In genomic region chr20:49280463-49281058, GRCh38 we compare ENCODE assay signal across 1 cellular context.
A peak's percentile ranks its signal among the peaks of the same experiment; 100 is the strongest.
TF ChIP-seq lines count a peak whose summit lies in the region.

No MANE protein-coding gene starts in this region.

TF ChIP-seq in GM12878, 131 proteins besides CTCF, POLR2A, EP300 and RAD21:
- TF ChIP-seq ZBTB40 (IDR thresholded peaks at IDR 0.05; ENCODE audit: borderline replicate concordance) = 0 out of 2 replicates have a peak, but pooled peaks have one; percentile 5
- no peak for TF ChIP-seq IRF3 (IDR thresholded peaks at IDR 0.05)
- peak; percentile 16; the same call in 1 of the 2 replicates for TF ChIP-seq POLR2AphosphoS5 (IDR thresholded peaks at IDR 0.05; ENCODE audit: low read length)
- 0 out of 2 replicates have a peak, but pooled peaks have one; percentile 35 for TF ChIP-seq CHD1 (IDR thresholded peaks at IDR 0.05; ENCODE audit: low read depth, low read length)
- TF ChIP-seq NKRF (conservative IDR thresholded peaks at IDR 0.05) = 0 out of 2 replicates have a peak, but pooled peaks have one; percentile 28
- TF ChIP-seq BRCA1 (IDR thresholded peaks at IDR 0.05; ENCODE audit: low read depth, low read length) = no peak
- no peak for TF ChIP-seq CBX3 (IDR thresholded peaks at IDR 0.05; ENCODE audit: borderline replicate concordance, low read depth)
- TF ChIP-seq PKNOX1 (IDR thresholded peaks at IDR 0.05) = no peak
- peak; percentile 20; the same call in 1 of the 2 replicates for TF ChIP-seq SIN3A (IDR thresholded peaks at IDR 0.05; ENCODE audit: low read depth, low read length)
- TF ChIP-seq ZBED1 (IDR thresholded peaks at IDR 0.05; ENCODE audit: borderline replicate concordance) = 0 out of 2 replicates have a peak, but pooled peaks have one; percentile 33
- no peak for TF ChIP-seq ZNF384 (IDR thresholded peaks at IDR 0.05; ENCODE audit: borderline replicate concordance, low read depth, low read length)
- TF ChIP-seq RUNX3 (IDR thresholded peaks at IDR 0.05; ENCODE audit: low read length) = peak; percentile 24
- peak; percentile 43; the same call in 1 of the 2 replicates for TF ChIP-seq MXI1 (IDR thresholded peaks at IDR 0.05; ENCODE audit: low read depth, low read length)
- TF ChIP-seq POLR2AphosphoS2 (IDR thresholded peaks at IDR 0.05; ENCODE audit: low read depth, low read length) = peak; percentile 54
- no peak for TF ChIP-seq LARP7 (IDR thresholded peaks at IDR 0.05)
- 0 out of 2 replicates have a peak, but pooled peaks have one; percentile 5 for TF ChIP-seq ATF2 (IDR thresholded peaks at IDR 0.05; ENCODE audit: low read length)
- peak; percentile 44; the same call in 1 of the 2 replicates for TF ChIP-seq NFIC (IDR thresholded peaks at IDR 0.05; ENCODE audit: low read depth, low read length)
